ENCODE assay signal across 8 cellular contexts in genomic region chr9:124776613-124776951, GRCh38. TPM values are rescaled to one million over a fixed set of nuclear protein-coding genes. Genes with fewer than 3 reads are reported as not detected.
DNase-seq lines count a peak whose midpoint lies in the region; ATAC-seq and TF ChIP-seq lines count a peak whose summit lies in the region.

No MANE protein-coding gene starts in this region.

- H3K36me3 ChIP-seq in breast epithelium (no peaks in the 10 kb centered on the region), mesodermal cell (ENCODE audit: control insufficient read depth, insufficient read depth, low read length) (no peaks in the 10 kb centered on the region), urinary bladder (ENCODE audit: insufficient read depth) (no peaks in the 10 kb centered on the region)

- ATAC-seq in activated naive CD4-positive, alpha-beta T cell treated with anti-CD3 and anti-CD28 coated beads, Interleukin-2, amount 50 U/mL, for 72 hours = no peak

- H3K27ac ChIP-seq in breast epithelium = peak overlapping the region; percentile 67 to 84
- no peak overlapping the region for H3K27ac ChIP-seq in mesodermal cell (ENCODE audit: low read depth, low read length, severe bottlenecking)
- H3K27ac ChIP-seq in urinary bladder (ENCODE audit: low read depth) = no peak overlapping the region

- H3K9me3 Mint-ChIP-seq in activated naive CD4-positive, alpha-beta T cell treated with anti-CD3 and anti-CD28 coated beads, Interleukin-2, amount 50 U/mL, for 24 hours = no peaks in the 10 kb centered on the region
- no peaks in the 10 kb centered on the region for H3K9me3 Mint-ChIP-seq in activated naive CD4-positive, alpha-beta T cell treated with anti-CD3 and anti-CD28 coated beads, Interleukin-2, amount 50 U/mL, for 72 hours

- H3K4me3 ChIP-seq in breast epithelium (peak overlapping the region; percentile 57 to 88 (median 70)), mesodermal cell (ENCODE audit: extremely low read depth, insufficient read depth, low read length, poor library complexity, severe bottlenecking) (peak overlapping the region; percentile 48), urinary bladder (ENCODE audit: low read depth, low read length) (peak overlapping the region; percentile 71)

- no peak for TF ChIP-seq POLR2A in breast epithelium (IDR thresholded peaks at IDR 0.05)

- no peak for DNase-seq in activated naive CD4-positive, alpha-beta T cell treated with anti-CD3 and anti-CD28 coated beads, Interleukin-2, amount 50 U/mL, for 72 hours (ENCODE audit: low spot score in 2 of 2)
- DNase-seq in breast epithelium (ENCODE audit: low spot score in 2 of 2) (peak in 1 of 2 donors; percentile 37), D341Med (ENCODE audit: low spot score) (no peak), NCI-H1930 (lab: John Stamatoyannopoulos, UW) (no peak)
- no peak for DNase-seq in central memory CD4-positive, alpha-beta T cell

- H3K4me3 Mint-ChIP-seq in activated naive CD4-positive, alpha-beta T cell treated with anti-CD3 and anti-CD28 coated beads, Interleukin-2, amount 50 U/mL, for 24 hours = peak overlapping the region; percentile 78

- no peak for TF ChIP-seq CTCF in breast epithelium (IDR thresholded peaks at IDR 0.05)

- H3K4me1 ChIP-seq in breast epithelium (peaks cover 6% of the 10 kb centered on the region in 2 donors), mesodermal cell (ENCODE audit: control insufficient read depth, insufficient read depth, low read length, poor library complexity, severe bottlenecking) (peaks cover 27% of the 10 kb centered on the region), urinary bladder (ENCODE audit: insufficient read depth) (no peaks in the 10 kb centered on the region)

- 51 to 54% methylated on average over 10 to 11 of the region's 12 CpGs for WGBS in mesodermal cell (ENCODE audit: insufficient coverage in 2 of 2), 2 experiments
- 14% methylated on average over 12 of the region's 12 CpGs for WGBS in urinary bladder

- H3K27ac Mint-ChIP-seq in activated naive CD4-positive, alpha-beta T cell treated with anti-CD3 and anti-CD28 coated beads, Interleukin-2, amount 50 U/mL, for 24 hours = no peak overlapping the region
- no peak overlapping the region for H3K27ac Mint-ChIP-seq in activated naive CD4-positive, alpha-beta T cell treated with anti-CD3 and anti-CD28 coated beads, Interleukin-2, amount 50 U/mL, for 72 hours

- H3K9me3 ChIP-seq in breast epithelium (no peaks in the 10 kb centered on the region), mesodermal cell (ENCODE audit: control insufficient read depth, low read length) (no peaks in the 10 kb centered on the region)

- intact Hi-C loops in breast epithelium (cut with DNase I; ENCODE audit: low total_unique reads) = loop anchor here (10.0 kb wide), 1 partner anchor 758 kb away; no protein-coding TSS in a partner anchor

- peaks cover 38% of the 10 kb centered on the region for H3K27me3 Mint-ChIP-seq in activated naive CD4-positive, alpha-beta T cell treated with anti-CD3 and anti-CD28 coated beads, Interleukin-2, amount 50 U/mL, for 24 hours

- no peaks in the 10 kb centered on the region for H3K27me3 ChIP-seq in breast epithelium

- no peaks in the 10 kb centered on the region for H3K36me3 Mint-ChIP-seq in activated naive CD4-positive, alpha-beta T cell treated with anti-CD3 and anti-CD28 coated beads, Interleukin-2, amount 50 U/mL, for 24 hours
- peaks cover 6 to 10% of the 10 kb centered on the region in 2 donors for H3K36me3 Mint-ChIP-seq in activated naive CD4-positive, alpha-beta T cell treated with anti-CD3 and anti-CD28 coated beads, Interleukin-2, amount 50 U/mL, for 72 hours

- peaks cover 30% of the 10 kb centered on the region for H3K4me1 Mint-ChIP-seq in activated naive CD4-positive, alpha-beta T cell treated with anti-CD3 and anti-CD28 coated beads, Interleukin-2, amount 50 U/mL, for 24 hours

RNA-seq across cellular contexts. Expression of gene OLFML2A, which starts 0.4 kb away (rescaled TPM):
- total RNA-seq in activated naive CD4-positive, alpha-beta T cell treated with anti-CD3 and anti-CD28 coated beads, Interleukin-2, amount 50 U/mL, for 72 hours = not detected
- 10 to 100 TPM; 11.4 to 25.2 (median 11.4) TPM for total RNA-seq in breast epithelium
- polyA plus RNA-seq in mesodermal cell (2013, experiment 1 of 2) = 13.0 TPM
- polyA plus RNA-seq in mesodermal cell (2013, experiment 2 of 2) = 12.8 TPM
- total RNA-seq in urinary bladder = 40.2 TPM
- 36.8 TPM for polyA plus RNA-seq in urinary bladder

RNA-seq across cellular contexts. Expression of gene NR6A1, which starts 5.5 kb away (rescaled TPM):
- total RNA-seq in activated naive CD4-positive, alpha-beta T cell treated with anti-CD3 and anti-CD28 coated beads, Interleukin-2, amount 50 U/mL, for 72 hours = under 1 TPM; 0.58 to 0.84 TPM
- 1 to 10 TPM; 1.3 to 5.3 (median 3.9) TPM for total RNA-seq in breast epithelium
- polyA plus RNA-seq in mesodermal cell (2013, experiment 1 of 2) = 30.6 TPM
- 26.5 TPM for polyA plus RNA-seq in mesodermal cell (2013, experiment 2 of 2)
- total RNA-seq in urinary bladder = 1.4 TPM
- polyA plus RNA-seq in urinary bladder = 0.29 TPM

Comparison
In these comparisons a context has a peak if more than half of its experiments do, and no peak if none do; other contexts are left out.
1. H3K27ac ChIP-seq: peak in breast epithelium (2 of 2); none in mesodermal cell (single experiment) and urinary bladder (single experiment).
2. RNA of gene OLFML2A, which starts 0.4 kb away (total RNA-seq): 40.2 TPM in urinary bladder (single experiment) and 11.4 to 25.2 TPM in breast epithelium; not detected in activated naive CD4-positive, alpha-beta T cell treated with anti-CD3 and anti-CD28 coated beads, Interleukin-2, amount 50 U/mL, for 72 hours; every median in the first group is over 10 times any median in the second.
3. Peak in every context shown above with its lines, with median percentiles within 50 percentile points of each other: H3K4me3 ChIP-seq.